16 cellular contexts compared by ENCODE assay signal in genomic region chr10:78602201-78602917, GRCh38.
DNase-seq lines count a peak whose midpoint lies in the region; ATAC-seq and TF ChIP-seq lines count a peak whose summit lies in the region.
"Had no signal": no experiment of that assay in that cellular context is flagged by ENCODE, and none has a peak within 500 bp of the region (broad histone marks: within the 10 kb centered on the region; RNA-seq: fewer than 3 reads in every experiment).

No MANE protein-coding gene starts in this region.

- no peaks in the 10 kb centered on the region for H3K36me3 Mint-ChIP-seq in activated naive CD8-positive, alpha-beta T cell treated with anti-CD3 and anti-CD28 coated beads, Interleukin-2, amount 50 U/mL, for 24 hours (ENCODE audit: low read depth)
- H3K36me3 Mint-ChIP-seq in osteocyte (ENCODE audit: unreplicated experiment): no peaks in the 10 kb centered on the region
- H3K36me3 Mint-ChIP-seq in stimulated activated effector memory CD8-positive, alpha-beta T cell treated with anti-CD3 and anti-CD28 coated beads, Interleukin-12 subunit alpha, Interleukin-12 subunit beta, amount 100 ng/mL, for 72 hours: no peaks in the 10 kb centered on the region
- H3K36me3 Mint-ChIP-seq: CD8-positive, alpha-beta memory T cell had no signal

- no peak overlapping the region for H3K4me3 ChIP-seq in stomach
- H3K4me3 ChIP-seq: transverse colon had no signal

- no peak overlapping the region for H3K27ac ChIP-seq in stomach
- H3K27ac ChIP-seq: transverse colon, VCaP had no signal

- no peak overlapping the region for H3K27ac Mint-ChIP-seq in activated naive CD8-positive, alpha-beta T cell treated with anti-CD3 and anti-CD28 coated beads, Interleukin-2, amount 50 U/mL, for 24 hours
- H3K27ac Mint-ChIP-seq in osteocyte (ENCODE audit: unreplicated experiment): no peak overlapping the region
- no peak overlapping the region for H3K27ac Mint-ChIP-seq in stimulated activated effector memory CD8-positive, alpha-beta T cell treated with anti-CD3 and anti-CD28 coated beads, Interleukin-12 subunit alpha, Interleukin-12 subunit beta, amount 100 ng/mL, for 72 hours
- H3K27ac Mint-ChIP-seq: CD8-positive, alpha-beta memory T cell had no signal

- no peak overlapping the region for H3K4me3 Mint-ChIP-seq in activated naive CD8-positive, alpha-beta T cell treated with anti-CD3 and anti-CD28 coated beads, Interleukin-2, amount 50 U/mL, for 24 hours
- no peak overlapping the region for H3K4me3 Mint-ChIP-seq in osteocyte (ENCODE audit: unreplicated experiment)
- no peak overlapping the region for H3K4me3 Mint-ChIP-seq in stimulated activated effector memory CD8-positive, alpha-beta T cell treated with anti-CD3 and anti-CD28 coated beads, Interleukin-12 subunit alpha, Interleukin-12 subunit beta, amount 100 ng/mL, for 72 hours
- H3K4me3 Mint-ChIP-seq: CD8-positive, alpha-beta memory T cell had no signal

- no peak for TF ChIP-seq EP300 in stomach (IDR thresholded peaks at IDR 0.05)

- no peaks in the 10 kb centered on the region for H3K27me3 ChIP-seq in stomach
- H3K27me3 ChIP-seq: transverse colon had no signal

- TF ChIP-seq POLR2A in stomach (IDR thresholded peaks at IDR 0.05): no peak

- peak; percentile 71 for ATAC-seq in activated naive CD8-positive, alpha-beta T cell treated with anti-CD3 and anti-CD28 coated beads, Interleukin-2, amount 50 U/mL, for 24 hours
- peak; percentile 56 for ATAC-seq in stimulated activated effector memory CD8-positive, alpha-beta T cell treated with anti-CD3 and anti-CD28 coated beads, Interleukin-12 subunit alpha, Interleukin-12 subunit beta, amount 100 ng/mL, for 72 hours
- no peak for ATAC-seq in sciatic nerve
- ATAC-seq: esophagus mucosa, left lobe of liver had no signal

- H3K9me3 ChIP-seq in stomach: no peaks in the 10 kb centered on the region
- H3K9me3 ChIP-seq: transverse colon had no signal

- H3K36me3 ChIP-seq in stomach: no peaks in the 10 kb centered on the region
- H3K36me3 ChIP-seq: transverse colon had no signal

- peaks cover 9% of the 10 kb centered on the region for H3K4me1 Mint-ChIP-seq in activated naive CD8-positive, alpha-beta T cell treated with anti-CD3 and anti-CD28 coated beads, Interleukin-2, amount 50 U/mL, for 24 hours
- H3K4me1 Mint-ChIP-seq in osteocyte (ENCODE audit: unreplicated experiment): no peaks in the 10 kb centered on the region
- no peaks in the 10 kb centered on the region for H3K4me1 Mint-ChIP-seq in stimulated activated effector memory CD8-positive, alpha-beta T cell treated with anti-CD3 and anti-CD28 coated beads, Interleukin-12 subunit alpha, Interleukin-12 subunit beta, amount 100 ng/mL, for 72 hours
- H3K4me1 Mint-ChIP-seq: CD8-positive, alpha-beta memory T cell had no signal

- TF ChIP-seq CTCF in osteocyte (IDR thresholded peaks at IDR 0.05) (no peak), stomach (IDR thresholded peaks at IDR 0.05) (no peak)

- H3K4me1 ChIP-seq in stomach: no peaks in the 10 kb centered on the region

- no peaks in the 10 kb centered on the region for H3K9me3 Mint-ChIP-seq in activated naive CD8-positive, alpha-beta T cell treated with anti-CD3 and anti-CD28 coated beads, Interleukin-2, amount 50 U/mL, for 24 hours
- H3K9me3 Mint-ChIP-seq in osteocyte (ENCODE audit: unreplicated experiment): no peaks in the 10 kb centered on the region
- no peaks in the 10 kb centered on the region for H3K9me3 Mint-ChIP-seq in stimulated activated effector memory CD8-positive, alpha-beta T cell treated with anti-CD3 and anti-CD28 coated beads, Interleukin-12 subunit alpha, Interleukin-12 subunit beta, amount 100 ng/mL, for 72 hours
- H3K9me3 Mint-ChIP-seq: CD8-positive, alpha-beta memory T cell had no signal

- 86 to 91% (median 88%) methylated on average over 10 to 12 of the region's 12 CpGs for WGBS in stomach, 5 donors

- intact Hi-C loops in sciatic nerve (cut with DNase I) (no loop called here), stomach (cut with DNase I; ENCODE audit: low total_unique reads) (no loop called here)

- H3K27me3 Mint-ChIP-seq in activated naive CD8-positive, alpha-beta T cell treated with anti-CD3 and anti-CD28 coated beads, Interleukin-2, amount 50 U/mL, for 24 hours: peaks cover 3% of the 10 kb centered on the region
- peaks cover 60% of the 10 kb centered on the region for H3K27me3 Mint-ChIP-seq in osteocyte (ENCODE audit: unreplicated experiment)

- DNase-seq in activated T-cell treated with anti-CD3 and anti-CD28 coated beads for 48 hours (ENCODE audit: low read depth) (peak; percentile 34), osteocyte (ENCODE audit: extremely low spot score, unreplicated experiment) (peak; percentile 60), sciatic nerve (ENCODE audit: low spot score) (no peak), stomach (no peak)
- DNase-seq in activated T-cell treated with anti-CD3 and anti-CD28 coated beads, Interleukin-2, amount 50 U/mL, for 1 hour: no peak
- DNase-seq in activated naive CD8-positive, alpha-beta T cell treated with anti-CD3 and anti-CD28 coated beads, Interleukin-2, amount 50 U/mL, for 24 hours: peak; percentile 43
- no peak for DNase-seq in stimulated activated effector memory CD8-positive, alpha-beta T cell treated with anti-CD3 and anti-CD28 coated beads, Interleukin-12 subunit alpha, Interleukin-12 subunit beta, amount 100 ng/mL, for 72 hours (ENCODE audit: low spot score in 2 of 2)
- DNase-seq: CD8-positive, alpha-beta memory T cell; midbrain; NCI-H1105; NCI-H2107; NCI-H524 treated with DMSO at 0.1 percent for 48 hours; transverse colon had no signal

Comparison
In these comparisons a context has a peak if more than half of its experiments do, and no peak if none do; other contexts are left out.
1. DNase-seq: peak in activated T-cell treated with anti-CD3 and anti-CD28 coated beads for 48 hours (single experiment), activated naive CD8-positive, alpha-beta T cell treated with anti-CD3 and anti-CD28 coated beads, Interleukin-2, amount 50 U/mL, for 24 hours (single experiment) and osteocyte (single experiment); none in activated T-cell treated with anti-CD3 and anti-CD28 coated beads, Interleukin-2, amount 50 U/mL, for 1 hour (single experiment), stimulated activated effector memory CD8-positive, alpha-beta T cell treated with anti-CD3 and anti-CD28 coated beads, Interleukin-12 subunit alpha, Interleukin-12 subunit beta, amount 100 ng/mL, for 72 hours (0 of 2), sciatic nerve (single experiment) and stomach (single experiment).